29 cellular contexts compared by ENCODE assay signal in genomic region chr3:37601832-37602231, GRCh38.
DNase-seq lines count a peak whose midpoint lies in the region; ATAC-seq and TF ChIP-seq lines count a peak whose summit lies in the region.
"Had no signal": no experiment of that assay in that cellular context is flagged by ENCODE, and none has a peak within 500 bp of the region (broad histone marks: within the 10 kb centered on the region; RNA-seq: fewer than 3 reads in every experiment).

No MANE protein-coding gene starts in this region.

- TF ChIP-seq CTCF in WTC11 (IDR thresholded peaks at IDR 0.05) (no peak), mucosa of descending colon (IDR thresholded peaks at IDR 0.05) (no peak)

- DNase-seq in Daoy (ENCODE audit: low read depth) (peak; percentile 37), MG63 (peak; percentile 18), WTC11 (ENCODE audit: low spot score) (no peak), mucosa of descending colon (no peak), mesenchymal stem cell (no peak), immature natural killer cell (no peak)
- DNase-seq in effector CD4-positive, alpha-beta T cell = no peak
- DNase-seq: activated CD4-positive, alpha-beta T cell treated with anti-CD3 and anti-CD28 coated beads, Interleukin-2, amount 10 ng/mL, durations not matched to agents 24 days and 14 days; activated naive CD4-positive, alpha-beta T cell treated with anti-CD3 and anti-CD28 coated beads, Interleukin-2, amount 50 U/mL, for 16 hours; anterior cingulate cortex; CD4-positive, CD25-positive, alpha-beta regulatory T cell; DMS153; dorsolateral prefrontal cortex; foreskin fibroblast; GDM1; Karpas-422; left ventricle myocardium superior; NCI-H1105 treated with DMSO at 0.1 percent for 48 hours; NCI-H2227 treated with DMSO at 0.1 percent for 48 hours; NK-92 treated with Interleukin-12 subunit alpha and Interleukin-12 subunit beta, amount 100 ng/mL, for 24 hours; SIG-M5; stimulated activated CD4-positive, alpha-beta T cell treated with anti-CD3 and anti-CD28 coated beads, Interleukin-1b, Interleukin-23, amount 100 ng/mL, for 48 hours; testis had no signal

- H3K27me3 Mint-ChIP-seq in WTC11 (ENCODE audit: low read depth) = no peaks in the 10 kb centered on the region
- H3K27me3 Mint-ChIP-seq in immature natural killer cell (ENCODE audit: low read depth in 3 of 3) = no peaks in the 10 kb centered on the region
- H3K27me3 Mint-ChIP-seq: progenitor cell of endocrine pancreas had no signal

- no peak overlapping the region for H2BK15ac ChIP-seq in mesenchymal stem cell (ENCODE audit: low read depth, poor library complexity, severe bottlenecking)

- H2AFZ ChIP-seq in mesenchymal stem cell (ENCODE audit: low read depth, low read length) = no peak overlapping the region

- H3K23ac ChIP-seq in mesenchymal stem cell (ENCODE audit: low read length in 2 of 2) = no peak overlapping the region

- no peak overlapping the region for H3K14ac ChIP-seq in mesenchymal stem cell (ENCODE audit: low read length in 2 of 2)

- no peak overlapping the region for H3K9ac ChIP-seq in mesenchymal stem cell (ENCODE audit: low read length)

- POLR2A ChIA-PET in WTC11 (lab: Charles Lee) = no interaction called here

- no peak overlapping the region for H4K8ac ChIP-seq in mesenchymal stem cell (ENCODE audit: low read length)

- intact Hi-C loops in mucosa of descending colon (cut with DNase I, micrococcal nuclease) = no loop called here

- WGBS in mesenchymal stem cell = 77% methylated on average over 6 of the region's 6 CpGs

- H2AK5ac ChIP-seq in mesenchymal stem cell (ENCODE audit: low read length, severe bottlenecking) = no peak overlapping the region

- no peak overlapping the region for H3K4me3 ChIP-seq in MG63
- H3K4me3 ChIP-seq in mucosa of descending colon = no peak overlapping the region
- no peak overlapping the region for H3K4me3 ChIP-seq in mesenchymal stem cell (ENCODE audit: insufficient read depth in 1 of 2, low read depth in 1 of 2, low read length in 2 of 2)
- H3K4me3 ChIP-seq: dorsolateral prefrontal cortex, skin epidermis, testis had no signal

- no peaks in the 10 kb centered on the region for H3K9me3 ChIP-seq in MG63
- no peaks in the 10 kb centered on the region for H3K9me3 ChIP-seq in mucosa of descending colon
- H3K9me3 ChIP-seq in mesenchymal stem cell (ENCODE audit: control insufficient read depth, low read length) = no peaks in the 10 kb centered on the region
- H3K9me3 ChIP-seq: testis had no signal

- H3K9me3 Mint-ChIP-seq in WTC11 (no peaks in the 10 kb centered on the region), immature natural killer cell (no peaks in the 10 kb centered on the region)
- H3K9me3 Mint-ChIP-seq: activated CD4-positive, alpha-beta T cell treated with anti-CD3 and anti-CD28 coated beads, Interleukin-2, amount 10 ng/mL, durations not matched to agents 24 days and 14 days; stimulated activated memory B cell treated with anti-CD40 and anti-IgM and Interleukin-4, amounts not matched to agents 10 μg/mL and 1 μg/mL and 100 μg/mL, for 72 hours; T-helper 1 cell treated with Interleukin-12 subunit alpha and Interleukin-12 subunit beta and Interleukin-4 antibody, amounts not matched to agents 30 μg/mL and 1 μg/mL, for 36 hours had no signal

- no peak overlapping the region for H2BK5ac ChIP-seq in mesenchymal stem cell (ENCODE audit: low read depth, low read length, poor library complexity, severe bottlenecking)

- H3K4me1 ChIP-seq in mucosa of descending colon (ENCODE audit: low read depth) (no peaks in the 10 kb centered on the region), mesenchymal stem cell (ENCODE audit: control insufficient read depth, insufficient read depth, low read depth, low read length) (no peaks in the 10 kb centered on the region)
- H3K4me1 ChIP-seq: testis had no signal

- H3K4me1 Mint-ChIP-seq in WTC11 (peaks cover 5% of the 10 kb centered on the region), immature natural killer cell (no peaks in the 10 kb centered on the region)
- H3K4me1 Mint-ChIP-seq: activated CD4-positive, alpha-beta T cell treated with anti-CD3 and anti-CD28 coated beads, Interleukin-2, amount 10 ng/mL, durations not matched to agents 24 days and 14 days; CD4-positive, CD25-positive, alpha-beta regulatory T cell; stimulated activated memory B cell treated with anti-CD40 and anti-IgM and Interleukin-4, amounts not matched to agents 10 μg/mL and 1 μg/mL and 100 μg/mL, for 72 hours had no signal

- no peak overlapping the region for H3K27ac Mint-ChIP-seq in WTC11
- no peak overlapping the region for H3K27ac Mint-ChIP-seq in immature natural killer cell
- H3K27ac Mint-ChIP-seq: activated CD4-positive, alpha-beta T cell treated with anti-CD3 and anti-CD28 coated beads, Interleukin-2, amount 10 ng/mL, durations not matched to agents 24 days and 14 days; CD4-positive, CD25-positive, alpha-beta regulatory T cell; progenitor cell of endocrine pancreas; stimulated activated memory B cell treated with anti-CD40 and anti-IgM and Interleukin-4, amounts not matched to agents 10 μg/mL and 1 μg/mL and 100 μg/mL, for 72 hours; T-helper 1 cell treated with Interleukin-12 subunit alpha and Interleukin-12 subunit beta and Interleukin-4 antibody, amounts not matched to agents 30 μg/mL and 1 μg/mL, for 36 hours had no signal

- H3K36me3 ChIP-seq in MG63 (no peaks in the 10 kb centered on the region), mucosa of descending colon (ENCODE audit: low read depth) (no peaks in the 10 kb centered on the region), mesenchymal stem cell (ENCODE audit: control insufficient read depth in 1 of 2, insufficient read depth in 2 of 2, low read depth in 1 of 2, low read length in 2 of 2) (no peaks in the 10 kb centered on the region)

- CTCF ChIA-PET in WTC11 (lab: Charles Lee) = no interaction called here

- no peak overlapping the region for H2BK120ac ChIP-seq in mesenchymal stem cell (ENCODE audit: low read depth, low read length)

- no peak overlapping the region for H3K4me2 ChIP-seq in mesenchymal stem cell (ENCODE audit: low read length, poor library complexity, severe bottlenecking)

- H3K36me3 Mint-ChIP-seq in WTC11 (no peaks in the 10 kb centered on the region), immature natural killer cell (no peaks in the 10 kb centered on the region)
- H3K36me3 Mint-ChIP-seq: CD4-positive, CD25-positive, alpha-beta regulatory T cell; stimulated activated memory B cell treated with anti-CD40 and anti-IgM and Interleukin-4, amounts not matched to agents 10 μg/mL and 1 μg/mL and 100 μg/mL, for 72 hours had no signal

- H3K4me3 Mint-ChIP-seq in WTC11 (no peak overlapping the region), immature natural killer cell (no peak overlapping the region)
- H3K4me3 Mint-ChIP-seq: activated CD4-positive, alpha-beta T cell treated with anti-CD3 and anti-CD28 coated beads, Interleukin-2, amount 10 ng/mL, durations not matched to agents 24 days and 14 days; CD4-positive, CD25-positive, alpha-beta regulatory T cell; stimulated activated memory B cell treated with anti-CD40 and anti-IgM and Interleukin-4, amounts not matched to agents 10 μg/mL and 1 μg/mL and 100 μg/mL, for 72 hours; T-helper 1 cell treated with Interleukin-12 subunit alpha and Interleukin-12 subunit beta and Interleukin-4 antibody, amounts not matched to agents 30 μg/mL and 1 μg/mL, for 36 hours had no signal

- no peak overlapping the region for H3K4ac ChIP-seq in mesenchymal stem cell (ENCODE audit: low read depth in 1 of 2, low read length in 2 of 2)

- no peak overlapping the region for H2BK12ac ChIP-seq in mesenchymal stem cell (ENCODE audit: low read length in 2 of 2)

- H3K27me3 ChIP-seq in MG63 (no peaks in the 10 kb centered on the region), mesenchymal stem cell (ENCODE audit: control insufficient read depth in 1 of 2, insufficient read depth in 1 of 2, low read length in 2 of 2) (peaks cover 5 to 31% of the 10 kb centered on the region in 2 experiments)
- H3K27me3 ChIP-seq: dorsolateral prefrontal cortex, testis had no signal

- no peak overlapping the region for H4K91ac ChIP-seq in mesenchymal stem cell (ENCODE audit: low read length)

- no peak overlapping the region for H3K27ac ChIP-seq in mesenchymal stem cell (ENCODE audit: low read length, poor library complexity, severe bottlenecking)
- H3K27ac ChIP-seq: dorsolateral prefrontal cortex, epithelial cell of prostate, skin epidermis, testis had no signal

- H3K18ac ChIP-seq in mesenchymal stem cell (ENCODE audit: low read depth in 1 of 2, low read length in 2 of 2) = no peak overlapping the region

- ATAC-seq in WTC11 = peak; percentile 71
- ATAC-seq in mucosa of descending colon = peak; percentile 49
- no peak for ATAC-seq in GM21786 (IDR thresholded peaks at IDR 0.05; ENCODE audit: unreplicated experiment)
- ATAC-seq: left ventricle myocardium superior; stimulated activated memory B cell treated with anti-CD40 and anti-IgM and Interleukin-4, amounts not matched to agents 10 μg/mL and 1 μg/mL and 100 μg/mL, for 72 hours had no signal

- H3K79me1 ChIP-seq in mesenchymal stem cell (replicated peaks; ENCODE audit: low read length, poor library complexity, severe bottlenecking) = no peaks in the 10 kb centered on the region

TF ChIP-seq in WTC11, 78 proteins besides CTCF, POLR2A, EP300 and RAD21 (continues in another document):
- TF ChIP-seq SMAD4 (CRISPR knock-in tag; IDR thresholded peaks at IDR 0.05) = no peak
- TF ChIP-seq ZNF416 (CRISPR knock-in tag; IDR thresholded peaks at IDR 0.05) = no peak
- TF ChIP-seq ZNF396 (CRISPR knock-in tag; IDR thresholded peaks at IDR 0.05; ENCODE audit: borderline replicate concordance) = no peak
- TF ChIP-seq FOXJ3 (CRISPR knock-in tag; IDR thresholded peaks at IDR 0.05; ENCODE audit: borderline replicate concordance) = no peak
- TF ChIP-seq GTF2I (CRISPR knock-in tag; conservative IDR thresholded peaks at IDR 0.05) = no peak
- no peak for TF ChIP-seq STAT6 (CRISPR knock-in tag; conservative IDR thresholded peaks at IDR 0.05; ENCODE audit: low read depth)

Comparison
In these comparisons a context has a peak if more than half of its experiments do, and no peak if none do; other contexts are left out.
1. DNase-seq: peak in Daoy (single experiment) and MG63 (single experiment); none in WTC11 (single experiment), mucosa of descending colon (0 of 3), effector CD4-positive, alpha-beta T cell (single experiment), mesenchymal stem cell (single experiment) and immature natural killer cell (0 of 3).